Comparison of ENCODE assay signal across 10 cellular contexts in genomic region chr9:121288557-121288873, GRCh38. TPM values are rescaled to one million over a fixed set of nuclear protein-coding genes. Genes with fewer than 3 reads are reported as not detected.
DNase-seq lines count a peak whose midpoint lies in the region; ATAC-seq and TF ChIP-seq lines count a peak whose summit lies in the region.
"Had no signal": no experiment of that assay in that cellular context is flagged by ENCODE, and none has a peak within 500 bp of the region (broad histone marks: within the 10 kb centered on the region; RNA-seq: fewer than 3 reads in every experiment).

No MANE protein-coding gene starts in this region.

- H3K4me3 ChIP-seq in SK-N-SH (ENCODE audit: low read depth in 2 of 2, low read length in 1 of 2) (no peak overlapping the region), esophagus (ENCODE audit: low read depth in 1 of 2, low read length in 2 of 2) (no peak overlapping the region), neutrophil (ENCODE audit: low read depth in 1 of 2, low read length in 1 of 2) (peak overlapping the region in 1 of 2 experiments; percentile 23), urinary bladder (ENCODE audit: low read depth, low read length) (no peak overlapping the region)

- no peak for DNase-seq in SK-N-SH
- DNase-seq in NCI-H1092 treated with DMSO at 0.1 percent for 48 hours (lab: John Stamatoyannopoulos, UW) = no peak
- DNase-seq in activated gamma-delta T cell treated with Interleukin-2 at 50 U/mL for 16 hours = no peak
- DNase-seq: T-helper 9 cell had no signal

- POLR2A ChIA-PET in SK-N-SH (lab: Yijun Ruan, JAX) = no interaction called here

- H3K4me2 ChIP-seq in SK-N-SH = peak overlapping the region; percentile 55

- TF ChIP-seq CTCF in SK-N-SH (IDR thresholded peaks at IDR 0.05) (no peak), neutrophil (IDR thresholded peaks at IDR 0.05) (no peak)

- no peak overlapping the region for H2AFZ ChIP-seq in SK-N-SH (ENCODE audit: low read depth)

- peaks cover 17% of the 10 kb centered on the region for H3F3A ChIP-seq in SK-N-SH (replicated peaks; ENCODE audit: insufficient read depth)

- TF ChIP-seq EP300 in SK-N-SH (IDR thresholded peaks at IDR 0.05; ENCODE audit: borderline replicate concordance in 1 of 2, low read depth in 1 of 2, low read length in 1 of 2) = no peak

- H4K20me1 ChIP-seq in SK-N-SH (ENCODE audit: insufficient read depth) = no peaks in the 10 kb centered on the region

- peak overlapping the region; percentile 88 to 94 for H3K27ac ChIP-seq in SK-N-SH (ENCODE audit: low read depth in 2 of 2, low read length in 1 of 2)
- H3K27ac ChIP-seq in esophagus (ENCODE audit: low read depth in 2 of 2, low read length in 1 of 2) = peak overlapping the region; percentile 99 to 100
- peak overlapping the region; percentile 83 for H3K27ac ChIP-seq in neutrophil
- H3K27ac ChIP-seq in urinary bladder (ENCODE audit: low read depth) = peak overlapping the region; percentile 95
- H3K27ac ChIP-seq: 22Rv1 had no signal

- no peak for TF ChIP-seq RAD21 in SK-N-SH (IDR thresholded peaks at IDR 0.05; ENCODE audit: low read length)

- H3K9ac ChIP-seq in SK-N-SH = peak overlapping the region; percentile 39

- CTCF ChIA-PET in SK-N-SH (lab: Yijun Ruan, JAX) = interaction anchor here (1.8 to 3.6 kb wide), 2 partner anchors 10 to 31 kb away, joined by 7 to 25 read pairs; no protein-coding TSS in a partner anchor

- H3K4me1 ChIP-seq in SK-N-SH (ENCODE audit: control insufficient read depth in 1 of 2, insufficient read depth in 2 of 2, low read depth in 1 of 2, low read length in 1 of 2) (peaks cover 26 to 66% of the 10 kb centered on the region in 2 experiments; a peak in 3 of 4 replicates), esophagus (ENCODE audit: control insufficient read depth in 2 of 2, insufficient read depth in 2 of 2, low read length in 1 of 2) (peaks cover 16 to 45% of the 10 kb centered on the region in 2 donors), neutrophil (ENCODE audit: control insufficient read depth in 1 of 2, insufficient read depth in 1 of 2, low read depth in 1 of 2, low read length in 1 of 2) (peaks cover 51 to 54% of the 10 kb centered on the region in 2 experiments), urinary bladder (ENCODE audit: insufficient read depth) (peaks cover 4% of the 10 kb centered on the region)

- H3K9me2 ChIP-seq in SK-N-SH = no peaks in the 10 kb centered on the region

- WGBS in SK-N-SH (ENCODE audit: low lambda C conversion rate) = 74% methylated on average over 3 of the region's 3 CpGs
- 23 to 41% methylated on average over 3 of the region's 3 CpGs for WGBS in esophagus, 2 donors
- 20% methylated on average over 3 of the region's 3 CpGs for WGBS in urinary bladder

- H3K27me3 ChIP-seq in SK-N-SH (ENCODE audit: insufficient read depth) (no peaks in the 10 kb centered on the region), esophagus (ENCODE audit: control insufficient read depth in 1 of 2, insufficient read depth in 2 of 2, low read length in 2 of 2) (no peaks in the 10 kb centered on the region), neutrophil (no peaks in the 10 kb centered on the region)

- ATAC-seq in SK-N-SH treated with all-trans-retinoic acid at 6 μM for 48 hours (no peak), GM18870 (IDR thresholded peaks at IDR 0.05; ENCODE audit: unreplicated experiment) (no peak)

- peaks cover 0 to 14% of the 10 kb centered on the region in 2 experiments for H3K36me3 ChIP-seq in SK-N-SH (replicated peaks in 1 of 2; ENCODE audit: control insufficient read depth in 1 of 2, insufficient read depth in 2 of 2, low read length in 1 of 2)
- H3K36me3 ChIP-seq in esophagus (ENCODE audit: control insufficient read depth in 2 of 2, insufficient read depth in 2 of 2, low read length in 1 of 2) = no peaks in the 10 kb centered on the region
- peaks cover 33% of the 10 kb centered on the region for H3K36me3 ChIP-seq in neutrophil
- no peaks in the 10 kb centered on the region for H3K36me3 ChIP-seq in urinary bladder (ENCODE audit: insufficient read depth)

- H3K9me3 ChIP-seq in SK-N-SH (no peaks in the 10 kb centered on the region), esophagus (ENCODE audit: control insufficient read depth in 2 of 2, insufficient read depth in 1 of 2, low read depth in 1 of 2, low read length in 1 of 2) (no peaks in the 10 kb centered on the region), neutrophil (no peaks in the 10 kb centered on the region)

- H3K79me2 ChIP-seq in SK-N-SH (ENCODE audit: insufficient read depth) = peaks cover 30% of the 10 kb centered on the region; the same call in 1 of the 2 replicates

TF ChIP-seq in SK-N-SH, 30 proteins besides CTCF, POLR2A, EP300 and RAD21:
- no peak for TF ChIP-seq USF1 (IDR thresholded peaks at IDR 0.05; ENCODE audit: borderline replicate concordance, low read depth)
- no peak for TF ChIP-seq POLR2AphosphoS5 (IDR thresholded peaks at IDR 0.05; ENCODE audit: low read depth, low read length)
- no peak for TF ChIP-seq TAF1 (IDR thresholded peaks at IDR 0.05; ENCODE audit: borderline replicate concordance, low read depth, low read length)

TF ChIP-seq in SK-N-SH treated with all-trans-retinoic acid at 6 μM for 48 hours, 23 proteins besides CTCF, POLR2A, EP300 and RAD21:
- no peak for TF ChIP-seq ARNTL (CRISPR knock-in tag; IDR thresholded peaks at IDR 0.05; ENCODE audit: borderline replicate concordance, low read depth)
- no peak for TF ChIP-seq CREB5 (CRISPR knock-in tag; IDR thresholded peaks at IDR 0.05; ENCODE audit: low read depth)
- TF ChIP-seq TCF4 (CRISPR knock-in tag; IDR thresholded peaks at IDR 0.05; ENCODE audit: borderline replicate concordance) = no peak
- TF ChIP-seq ESRRG (CRISPR knock-in tag; IDR thresholded peaks at IDR 0.05) = no peak
- no peak for TF ChIP-seq PATZ1 (CRISPR knock-in tag; IDR thresholded peaks at IDR 0.05; ENCODE audit: borderline replicate concordance)
- TF ChIP-seq PPARA (CRISPR knock-in tag; IDR thresholded peaks at IDR 0.05; ENCODE audit: borderline replicate concordance) = no peak
- TF ChIP-seq TOX (CRISPR knock-in tag; IDR thresholded peaks at IDR 0.05; ENCODE audit: borderline replicate concordance) = no peak
- TF ChIP-seq SNAI2 (CRISPR knock-in tag; IDR thresholded peaks at IDR 0.05) = no peak
- no peak for TF ChIP-seq ZC3H10 (CRISPR knock-in tag; IDR thresholded peaks at IDR 0.05)
- no peak for TF ChIP-seq ZFP3 (CRISPR knock-in tag; IDR thresholded peaks at IDR 0.05)
- no peak for TF ChIP-seq TSHZ2 (CRISPR knock-in tag; IDR thresholded peaks at IDR 0.05)
- no peak for TF ChIP-seq ZNF565 (CRISPR knock-in tag; conservative IDR thresholded peaks at IDR 0.05; ENCODE audit: low read depth)
- no peak for TF ChIP-seq ISL1 (CRISPR knock-in tag; IDR thresholded peaks at IDR 0.05)

RNA-seq across cellular contexts. Expression of gene GSN, which starts 20.6 kb away (rescaled TPM):
- polyA plus RNA-seq in SK-N-SH (2012; rRNA removed) = 168 and 172 TPM in 2 replicates
- 82.7 and 123 TPM in 2 replicates for polyA plus RNA-seq in SK-N-SH (2012; cell fraction: cytosol; rRNA removed)
- 205 and 218 TPM in 2 replicates for polyA plus RNA-seq in SK-N-SH (2012; cell fraction: nucleus; rRNA removed)
- polyA plus RNA-seq in esophagus = 100 to 1,000 TPM; 198 to 418 TPM
- 405 TPM for total RNA-seq in urinary bladder
- 2,591 TPM for polyA plus RNA-seq in urinary bladder
